ENCODE assay signal across 8 cellular contexts in the genomic region with DNA sequence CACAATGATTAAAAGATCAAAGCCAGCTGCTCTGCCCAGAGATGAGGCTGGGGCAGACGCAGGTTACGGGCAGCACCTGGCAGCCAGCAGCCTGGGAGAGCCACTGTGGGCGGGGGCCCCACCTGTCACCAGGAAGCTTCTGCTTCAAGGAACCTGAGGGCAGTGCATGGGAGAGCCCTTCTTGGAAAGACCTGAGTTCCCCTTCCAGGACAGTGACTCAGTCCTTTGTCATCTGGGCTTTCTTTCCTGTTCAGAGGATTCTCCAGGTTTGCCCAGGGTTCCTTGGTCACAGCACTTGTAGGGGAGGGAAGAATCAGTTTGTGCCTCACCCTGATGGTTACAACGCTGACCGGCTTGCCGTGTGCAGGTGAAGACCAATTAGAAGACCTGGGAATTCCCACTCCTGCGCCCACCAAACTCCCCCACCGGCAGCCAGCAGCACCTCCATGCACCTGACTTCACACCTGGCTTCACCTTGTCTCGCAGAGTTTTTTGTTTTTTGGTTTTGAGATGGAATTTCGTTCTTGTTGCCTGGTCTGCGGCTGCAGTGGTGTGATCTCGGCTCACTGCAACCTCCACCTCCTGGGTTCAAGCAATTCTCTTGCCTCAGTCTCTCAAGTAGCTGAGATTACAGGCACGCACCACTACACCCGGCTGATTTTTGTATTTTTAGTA. TPM values are rescaled to one million over a fixed set of nuclear protein-coding genes. Genes with fewer than 3 reads are reported as not detected.
DNase-seq lines count a peak whose midpoint lies in the region; ATAC-seq, FAIRE-seq and TF ChIP-seq lines count a peak whose summit lies in the region.

No MANE protein-coding gene starts in this region.

- H3K9me3 ChIP-seq in OCI-LY3 (ENCODE audit: insufficient read depth, low read length), result no peaks in the 10 kb centered on the region
- H3K9me3 ChIP-seq in mammary epithelial cell (replicated peaks; ENCODE audit: insufficient read depth, low read length), result no peaks in the 10 kb centered on the region
- no peaks in the 10 kb centered on the region for H3K9me3 ChIP-seq in small intestine (ENCODE audit: control insufficient read depth, low read depth)
- no peaks in the 10 kb centered on the region for H3K9me3 ChIP-seq in body of pancreas

- H4K20me1 ChIP-seq in OCI-LY3 (ENCODE audit: insufficient read depth, low read length), result peaks cover 6% of the 10 kb centered on the region; the same call in 1 of the 2 replicates
- no peaks in the 10 kb centered on the region for H4K20me1 ChIP-seq in mammary epithelial cell (ENCODE audit: insufficient read depth, low read length)

- DNase-seq in NCI-H748 (lab: John Stamatoyannopoulos, UW; ENCODE audit: unreplicated experiment) (peak; percentile 34), NCI-H748 treated with DMSO at 0.1 percent for 48 hours (lab: John Stamatoyannopoulos, UW) (no peak), mammary epithelial cell (peak; percentile 82), small intestine (peak; percentile 79), HUDEP-2 (lab: John Stamatoyannopoulos, UW; ENCODE audit: unreplicated experiment in 76 of 76) (no peak), body of pancreas (no peak)

- TF ChIP-seq CTCF in OCI-LY3 (IDR thresholded peaks at IDR 0.05; ENCODE audit: low read depth, low read length) (no peak), mammary epithelial cell (conservative IDR thresholded peaks at IDR 0.05 in 1 of 2, IDR thresholded peaks at IDR 0.05 in 1 of 2; ENCODE audit: extremely low read depth in 1 of 2, insufficient read depth in 1 of 2, low read depth in 1 of 2, low read length in 2 of 2) (no peak), body of pancreas (IDR thresholded peaks at IDR 0.05) (no peak)

- ATAC-seq in body of pancreas, result no peak
- ATAC-seq in HG02642 (IDR thresholded peaks at IDR 0.05; ENCODE audit: poor library complexity, unreplicated experiment), result no peak

- FAIRE-seq in small intestine (lab: Jason Lieb, UNC), result no peak

- H3K9ac ChIP-seq in OCI-LY3 (ENCODE audit: low read length) (peak overlapping the region; percentile 65), mammary epithelial cell (ENCODE audit: insufficient read depth, low read length) (no peak overlapping the region)

- H3K79me2 ChIP-seq in OCI-LY3 (ENCODE audit: low read length), result no peaks in the 10 kb centered on the region
- H3K79me2 ChIP-seq in mammary epithelial cell (ENCODE audit: insufficient read depth, low read length), result no peaks in the 10 kb centered on the region

- H3K4me1 ChIP-seq in OCI-LY3 (ENCODE audit: low read length) (peaks cover 52% of the 10 kb centered on the region), mammary epithelial cell (ENCODE audit: insufficient read depth, low read length) (peaks cover 24% of the 10 kb centered on the region), small intestine (ENCODE audit: control insufficient read depth in 2 of 2, insufficient read depth in 1 of 2, low read depth in 1 of 2, low read length in 1 of 2) (peaks cover 0 to 3% of the 10 kb centered on the region in 2 donors), body of pancreas (no peaks in the 10 kb centered on the region)

- H3K27me3 ChIP-seq in OCI-LY3 (ENCODE audit: low read depth, low read length) (peaks cover 68% of the 10 kb centered on the region), mammary epithelial cell (ENCODE audit: insufficient read depth, low read length) (no peaks in the 10 kb centered on the region), small intestine (ENCODE audit: control insufficient read depth in 2 of 2, insufficient read depth in 2 of 2, low read length in 2 of 2) (no peaks in the 10 kb centered on the region), body of pancreas (no peaks in the 10 kb centered on the region)

- intact Hi-C loops in mammary epithelial cell (cut with micrococcal nuclease), result no loop called here
- intact Hi-C loops in body of pancreas (cut with DNase I), result no loop called here

- H3K4me2 ChIP-seq in OCI-LY3 (ENCODE audit: low read length) (peak overlapping the region; percentile 98), mammary epithelial cell (ENCODE audit: insufficient read depth, low read depth, low read length) (peak overlapping the region; percentile 26)

- H3K4me3 ChIP-seq in OCI-LY3 (ENCODE audit: low read length), result peak overlapping the region; percentile 74
- no peak overlapping the region for H3K4me3 ChIP-seq in mammary epithelial cell (replicated peaks in 1 of 3; ENCODE audit: insufficient read depth in 1 of 3, low read depth in 2 of 3, low read length in 3 of 3)
- H3K4me3 ChIP-seq in small intestine (ENCODE audit: low read depth in 1 of 2, low read length in 2 of 2), result no peak overlapping the region
- H3K4me3 ChIP-seq in body of pancreas, result no peak overlapping the region

- no TSS peak for BruUV-seq in mammary epithelial cell (replicated peaks; lab: Mats Ljungman, UMichigan)

- in situ Hi-C loops in mammary epithelial cell (cut with MboI; ENCODE audit: low sequenced_read_pairs in 2 of 2), result no loop called here

- WGBS in mammary epithelial cell (ENCODE audit: low coverage, missing lambda C conversion rate), result 48% methylated on average over 14 of the region's 14 CpGs
- WGBS in small intestine, 3 donors, result 39 to 56% (median 46%) methylated on average over 14 of the region's 14 CpGs
- WGBS in body of pancreas, 2 donors, result 55 to 60% methylated on average over 13 to 14 of the region's 14 CpGs

- H3K36me3 ChIP-seq in OCI-LY3 (replicated peaks; ENCODE audit: low read depth, low read length) (no peaks in the 10 kb centered on the region), mammary epithelial cell (ENCODE audit: insufficient read depth, low read length) (no peaks in the 10 kb centered on the region), small intestine (ENCODE audit: control insufficient read depth in 2 of 2, insufficient read depth in 2 of 2, low read length in 2 of 2) (peaks cover 0 to 2% of the 10 kb centered on the region in 2 donors), body of pancreas (replicated peaks in 1 of 2; ENCODE audit: insufficient read depth in 1 of 2, low read depth in 2 of 2) (no peaks in the 10 kb centered on the region)

- H3K27ac ChIP-seq in OCI-LY3 (ENCODE audit: low read length) (peak overlapping the region; percentile 78), mammary epithelial cell (ENCODE audit: insufficient read depth, low read depth, low read length) (no peak overlapping the region), small intestine (ENCODE audit: low read depth in 1 of 2, low read length in 1 of 2) (peak overlapping the region in 1 of 2 donors; percentile 90), body of pancreas (no peak overlapping the region)

- no peak for TF ChIP-seq POLR2A in body of pancreas (IDR thresholded peaks at IDR 0.05)

- CTCF ChIA-PET in mammary epithelial cell (lab: Charles Lee; ENCODE audit: low non-redundant PET), result no interaction called here

- H2AFZ ChIP-seq in OCI-LY3 (ENCODE audit: low read depth, low read length) (no peak overlapping the region), mammary epithelial cell (ENCODE audit: low read depth, low read length) (no peak overlapping the region)

- dilution Hi-C loops in mammary epithelial cell (cut with HindIII; ENCODE audit: low sequenced_read_pairs), result loop anchor here (25.0 kb wide), 1 partner anchor 569 kb away; no protein-coding TSS in a partner anchor

RNA-seq across cellular contexts. Expression of a gene that starts 2.0 kb away (rescaled TPM):
- not detected for total RNA-seq in mammary epithelial cell
- not detected for polyA plus RNA-seq in mammary epithelial cell
- not detected for polyA minus RNA-seq in mammary epithelial cell
- 1 to 10 TPM in 2 of 3 donors, under 1 TPM in 1; 0.45 to 2.7 (median 2.7) TPM for polyA plus RNA-seq in small intestine
- total RNA-seq in body of pancreas, result under 1 TPM in 1 of 2 donors, not detected in 1; 0.26 TPM

RNA-seq across cellular contexts. Expression of a gene that starts 57.3 kb away (rescaled TPM):
- not detected for total RNA-seq in mammary epithelial cell
- not detected for polyA plus RNA-seq in mammary epithelial cell
- not detected for polyA minus RNA-seq in mammary epithelial cell
- polyA plus RNA-seq in small intestine, result 100 to 1,000 TPM in 2 of 3 donors, 10 to 100 TPM in 1; 29.6 to 439 (median 165) TPM
- 10 to 100 TPM; 14.3 to 33.3 TPM for total RNA-seq in body of pancreas

Comparison
In these comparisons a context has a peak if more than half of its experiments do, and no peak if none do; other contexts are left out.
1. DNase-seq: peak in NCI-H748 (single experiment), mammary epithelial cell (single experiment) and small intestine (single experiment); none in NCI-H748 treated with DMSO at 0.1 percent for 48 hours (single experiment), HUDEP-2 (0 of 76) and body of pancreas (0 of 4).
2. RNA of a gene that starts 57.3 kb away (total RNA-seq): 14.3 to 33.3 TPM in body of pancreas; not detected in mammary epithelial cell; every median in the first group is over 10 times any median in the second.